ENCODE assay signal across 37 cellular contexts in genomic region chr9:124468061-124468740, GRCh38. TPM values are rescaled to one million over a fixed set of nuclear protein-coding genes. Genes with fewer than 3 reads are reported as not detected.
A peak's percentile ranks its signal among the peaks of the same experiment; 100 is the strongest.
DNase-seq lines count a peak whose midpoint lies in the region; FAIRE-seq and TF ChIP-seq lines count a peak whose summit lies in the region.
"Had no signal": no experiment of that assay in that cellular context is flagged by ENCODE, and none has a peak within 500 bp of the region (broad histone marks: within the 10 kb centered on the region; RNA-seq: fewer than 3 reads in every experiment).

No MANE protein-coding gene starts in this region.

- H3K4me3 Mint-ChIP-seq in neural progenitor cell: no peak overlapping the region
- H3K4me3 Mint-ChIP-seq: activated CD4-positive, alpha-beta memory T cell treated with anti-CD3 and anti-CD28 coated beads, Interleukin-2, amount 10 ng/mL, durations not matched to agents 7 days and 5 days; activated naive CD4-positive, alpha-beta T cell treated with anti-CD3 and anti-CD28 coated beads, Interleukin-2, amount 50 U/mL, for 24 hours; activated T-helper 17 cell treated with anti-CD3 and anti-CD28 coated beads, Interleukin-2, amount 50 U/mL, for 72 hours; T-cell; type B pancreatic cell had no signal

- 90% methylated on average over 16 of the region's 19 CpGs; no CpG with 5 or more reads in 1 of the 2 experiments for WGBS in H1 (ENCODE audit: extremely low coverage in 1 of 2, insufficient coverage in 1 of 2, insufficient read length in 1 of 2, insufficient replicate concordance in 2 of 2, low coverage in 1 of 2, low lambda C conversion rate in 2 of 2, missing lambda C conversion rate in 1 of 2), 2 experiments

- H2BK120ac ChIP-seq in H1 (replicated peaks; ENCODE audit: low read depth, low read length): no peak overlapping the region

- POLR2A ChIA-PET in H1 (lab: Charles Lee; ENCODE audit: partially characterized antibody): no interaction called here

- in situ Hi-C loops in KBM-7 (cut with MboI; ENCODE audit: low pct_unique_long_range_greater_than_20kb, low sequenced_read_pairs): no loop called here

- no peak overlapping the region for H2BK12ac ChIP-seq in H1 (ENCODE audit: low read depth, low read length)

- H3K18ac ChIP-seq in H1 (ENCODE audit: extremely low read depth, low read length): no peak overlapping the region

- no peaks in the 10 kb centered on the region for H3K79me2 ChIP-seq in H1 (ENCODE audit: control insufficient read depth in 1 of 2, insufficient read depth in 2 of 2, low read length in 2 of 2)
- H3K79me2 ChIP-seq in neural progenitor cell (ENCODE audit: low read depth): no peaks in the 10 kb centered on the region

- no peaks in the 10 kb centered on the region for H3F3A ChIP-seq in neural progenitor cell (ENCODE audit: low read depth)

- H2AK5ac ChIP-seq in H1 (ENCODE audit: low read depth, low read length): no peak overlapping the region

- H3K4me1 Mint-ChIP-seq in neural progenitor cell: peaks cover 5% of the 10 kb centered on the region
- H3K4me1 Mint-ChIP-seq: activated CD4-positive, alpha-beta memory T cell treated with anti-CD3 and anti-CD28 coated beads, Interleukin-2, amount 10 ng/mL, durations not matched to agents 7 days and 5 days; activated naive CD4-positive, alpha-beta T cell treated with anti-CD3 and anti-CD28 coated beads, Interleukin-2, amount 50 U/mL, for 24 hours; activated T-helper 17 cell treated with anti-CD3 and anti-CD28 coated beads, Interleukin-2, amount 50 U/mL, for 72 hours; T-cell had no signal

- H3K27ac ChIP-seq in BLaER1: no peak overlapping the region
- no peak overlapping the region for H3K27ac ChIP-seq in H1 (ENCODE audit: low read depth, low read length)
- H3K27ac ChIP-seq in neural progenitor cell: no peak overlapping the region
- H3K27ac ChIP-seq: colonic mucosa, heart left ventricle, Peyer's patch, SJCRH30, skin epidermis had no signal

- H4K20me1 ChIP-seq in BLaER1 (no peaks in the 10 kb centered on the region), H1 (replicated peaks in 1 of 2; ENCODE audit: control insufficient read depth in 1 of 2, insufficient read depth in 2 of 2, low read length in 2 of 2) (no peaks in the 10 kb centered on the region), neural progenitor cell (ENCODE audit: low read depth) (no peaks in the 10 kb centered on the region)

- no peaks in the 10 kb centered on the region for H3K79me1 ChIP-seq in H1 (ENCODE audit: low read depth, low read length)

- no peak overlapping the region for H2BK20ac ChIP-seq in H1 (ENCODE audit: low read length)

- DNase-seq in KBM-7 (peak; percentile 14), H1 (ENCODE audit: low read depth in 1 of 2, low spot score in 2 of 2) (no peak), neural progenitor cell (ENCODE audit: low spot score) (no peak), COLO668 (lab: John Stamatoyannopoulos, UW; ENCODE audit: unreplicated experiment) (no peak), 8988T (no peak)
- no peak for DNase-seq in stimulated activated CD4-positive, alpha-beta T cell treated with anti-CD3 and anti-CD28 coated beads, Interleukin-2, amount 100 ng/mL, for 48 hours
- DNase-seq in activated CD4-positive, alpha-beta T cell treated with anti-CD3 and anti-CD28 coated beads for 48 hours: no peak
- DNase-seq: ACHN; activated CD4-positive, alpha-beta memory T cell treated with anti-CD3 and anti-CD28 coated beads, Interleukin-2, amount 10 ng/mL, durations not matched to agents 7 days and 5 days; activated CD4-positive, CD25-positive, alpha-beta regulatory T cell treated with anti-CD3 and anti-CD28 coated beads, Interleukin-2, amount 50 U/mL, for 72 hours; amygdala; colonic mucosa; DMS79 treated with DMSO at 0.1 percent for 48 hours; effector CD8-positive, alpha-beta T cell; GF-D8; Kasumi-1; NCI-H1092 treated with DMSO at 0.1 percent for 48 hours; NCI-H187 treated with DMSO at 0.1 percent for 48 hours; NCI-H526 treated with DMSO at 0.1 percent for 48 hours; Peyer's patch; retina; SJCRH30; stimulated activated CD8-positive, alpha-beta memory T cell treated with anti-CD3 and anti-CD28 coated beads, Interleukin-4, amount 100 ng/mL, for 48 hours; T-cell had no signal

- no peaks in the 10 kb centered on the region; the same call in 1 of the 2 replicates for H3K23me2 ChIP-seq in H1 (ENCODE audit: low read depth, low read length)

- peak overlapping the region; percentile 67 for H3K27ac Mint-ChIP-seq in neural progenitor cell
- H3K27ac Mint-ChIP-seq: activated CD4-positive, alpha-beta memory T cell treated with anti-CD3 and anti-CD28 coated beads, Interleukin-2, amount 10 ng/mL, durations not matched to agents 7 days and 5 days; activated naive CD4-positive, alpha-beta T cell treated with anti-CD3 and anti-CD28 coated beads, Interleukin-2, amount 50 U/mL, for 24 hours; activated T-helper 17 cell treated with anti-CD3 and anti-CD28 coated beads, Interleukin-2, amount 50 U/mL, for 72 hours; T-cell; type B pancreatic cell had no signal

- peak overlapping the region; percentile 40 for H3K4me2 ChIP-seq in BLaER1
- no peak overlapping the region for H3K4me2 ChIP-seq in H1 (ENCODE audit: insufficient read depth in 1 of 2, low read depth in 2 of 2, low read length in 2 of 2)
- no peak overlapping the region for H3K4me2 ChIP-seq in neural progenitor cell

- no peak overlapping the region for H2AFZ ChIP-seq in H1 (ENCODE audit: low read length)
- no peak overlapping the region for H2AFZ ChIP-seq in neural progenitor cell (replicated peaks)

- no peak overlapping the region for H4K91ac ChIP-seq in H1 (replicated peaks; ENCODE audit: insufficient read length, low read length)

- no peak overlapping the region for H3K4me3 ChIP-seq in BLaER1
- H3K4me3 ChIP-seq in H1 (ENCODE audit: extremely low read depth in 1 of 4, insufficient read depth in 2 of 4, low read depth in 3 of 4, low read length in 4 of 4): no peak overlapping the region
- H3K4me3 ChIP-seq in neural progenitor cell: no peak overlapping the region
- H3K4me3 ChIP-seq: colonic mucosa, heart left ventricle, Peyer's patch, SJCRH30, skin epidermis had no signal

- H4K5ac ChIP-seq in H1 (ENCODE audit: insufficient read length, low read depth, low read length): no peak overlapping the region

- H4K8ac ChIP-seq in H1 (ENCODE audit: extremely low read depth, insufficient read depth, low read length): no peak overlapping the region

- FAIRE-seq in H1 (lab: Jason Lieb, UNC): no peak
- FAIRE-seq: bronchial epithelial cell, GM18507 had no signal

- TF ChIP-seq CTCF in H1 (IDR thresholded peaks at IDR 0.05; ENCODE audit: control extremely low read depth in 1 of 3, insufficient read depth in 1 of 3, low read depth in 1 of 3, low read length in 3 of 3) (no peak), neural progenitor cell (IDR thresholded peaks at IDR 0.05) (no peak)

- no peak overlapping the region for H3K56ac ChIP-seq in H1 (replicated peaks; ENCODE audit: insufficient read length, low read depth, low read length)

- TF ChIP-seq RAD21 in H1 (IDR thresholded peaks at IDR 0.05 in 1 of 2, conservative IDR thresholded peaks at IDR 0.05 in 1 of 2; ENCODE audit: low read depth in 2 of 2, low read length in 2 of 2): no peak

- no peak overlapping the region for H3K23ac ChIP-seq in H1 (ENCODE audit: insufficient read length)

- CTCF ChIA-PET in H1 (lab: Charles Lee; ENCODE audit: partially characterized antibody): interaction anchor here (2.8 kb wide), 1 partner anchor 49 kb away, joined by 8 read pairs; no protein-coding TSS in a partner anchor

- H3K9me3 Mint-ChIP-seq in neural progenitor cell: no peaks in the 10 kb centered on the region
- H3K9me3 Mint-ChIP-seq: activated CD4-positive, alpha-beta memory T cell treated with anti-CD3 and anti-CD28 coated beads, Interleukin-2, amount 10 ng/mL, durations not matched to agents 7 days and 5 days; activated naive CD4-positive, alpha-beta T cell treated with anti-CD3 and anti-CD28 coated beads, Interleukin-2, amount 50 U/mL, for 24 hours; activated T-helper 17 cell treated with anti-CD3 and anti-CD28 coated beads, Interleukin-2, amount 50 U/mL, for 72 hours; type B pancreatic cell had no signal

- H3K4ac ChIP-seq in H1 (replicated peaks; ENCODE audit: insufficient read length, low read depth, low read length): peak overlapping the region; percentile 69

- no peak overlapping the region for H3K9ac ChIP-seq in BLaER1
- H3K9ac ChIP-seq in H1 (replicated peaks in 1 of 4; ENCODE audit: extremely low read depth in 1 of 4, low read depth in 3 of 4, low read length in 3 of 4): no peak overlapping the region
- H3K9ac ChIP-seq in neural progenitor cell: no peak overlapping the region

- no peaks in the 10 kb centered on the region for H3K36me3 ChIP-seq in BLaER1
- no peaks in the 10 kb centered on the region for H3K36me3 ChIP-seq in H1 (ENCODE audit: control insufficient read depth in 2 of 4, insufficient read depth in 4 of 4, low read length in 3 of 4)
- no peaks in the 10 kb centered on the region for H3K36me3 ChIP-seq in neural progenitor cell
- H3K36me3 ChIP-seq: colonic mucosa, heart left ventricle, Peyer's patch, SJCRH30 had no signal

- H2BK15ac ChIP-seq in H1 (ENCODE audit: low read length): no peak overlapping the region

- no peak for TF ChIP-seq EP300 in H1 (IDR thresholded peaks at IDR 0.05; ENCODE audit: borderline replicate concordance in 1 of 2, low read depth in 2 of 2, low read length in 2 of 2)

- H3K9me3 ChIP-seq in BLaER1 (no peaks in the 10 kb centered on the region), H1 (ENCODE audit: insufficient read depth in 2 of 2, low read depth in 1 of 2, low read length in 1 of 2) (no peaks in the 10 kb centered on the region), neural progenitor cell (ENCODE audit: low read depth) (no peaks in the 10 kb centered on the region)
- H3K9me3 ChIP-seq: colonic mucosa, Peyer's patch, SJCRH30 had no signal

- H3K36me3 Mint-ChIP-seq in neural progenitor cell: no peaks in the 10 kb centered on the region
- H3K36me3 Mint-ChIP-seq: activated naive CD4-positive, alpha-beta T cell treated with anti-CD3 and anti-CD28 coated beads, Interleukin-2, amount 50 U/mL, for 24 hours; T-cell; type B pancreatic cell had no signal

- peaks cover 9% of the 10 kb centered on the region for H3K27me3 Mint-ChIP-seq in neural progenitor cell (ENCODE audit: insufficient read depth, low read depth)

- TF ChIP-seq POLR2A in H1 (IDR thresholded peaks at IDR 0.05; ENCODE audit: control extremely low read depth in 1 of 2, low read depth in 2 of 2, low read length in 2 of 2): no peak

- no peak overlapping the region for H2BK5ac ChIP-seq in H1 (ENCODE audit: low read depth, low read length)

- H3K4me1 ChIP-seq in BLaER1 (peaks cover 28% of the 10 kb centered on the region), H1 (replicated peaks in 1 of 4; ENCODE audit: control insufficient read depth in 3 of 4, insufficient read depth in 4 of 4, low read length in 3 of 4) (no peaks in the 10 kb centered on the region), neural progenitor cell (no peaks in the 10 kb centered on the region)
- H3K4me1 ChIP-seq: colonic mucosa, heart left ventricle, Peyer's patch, SJCRH30 had no signal

- H3K27me3 ChIP-seq in BLaER1: no peaks in the 10 kb centered on the region
- H3K27me3 ChIP-seq in H1 (replicated peaks in 1 of 4; ENCODE audit: control insufficient read depth in 3 of 4, extremely low read depth in 1 of 4, insufficient read depth in 3 of 4, low read length in 3 of 4): no peaks in the 10 kb centered on the region; a peak in 1 of 7 replicates
- peaks cover 3% of the 10 kb centered on the region for H3K27me3 ChIP-seq in neural progenitor cell
- H3K27me3 ChIP-seq: colonic mucosa, Peyer's patch had no signal

- no peak overlapping the region for H3K14ac ChIP-seq in H1 (ENCODE audit: insufficient read length)

RNA-seq across cellular contexts. Expression of gene ADGRD2, which starts 17.9 kb away (rescaled TPM):
- 1.1 and 1.4 TPM in 2 replicates for total RNA-seq in H1 (2021; fragmentation: NEBNext Ultra II Directional; extraction: Animal tissue kit (Norgen Biotek cat#: 25700))
- polyA plus RNA-seq in H1 (2011; rRNA removed): 0.41 and 1.2 TPM in 2 replicates
- 0.97 TPM for polyA plus RNA-seq in H1 (2011; cell fraction: cytosol; rRNA removed)
- polyA plus RNA-seq in H1 (2011; cell fraction: nucleus; rRNA removed): 6.4 TPM
- polyA plus RNA-seq in H1 (2012, experiment 1 of 2): 0.18 to 1.4 TPM (median 0.68 TPM) in 4 replicates
- polyA plus RNA-seq in H1 (2012, experiment 2 of 2): 0.13 TPM
- polyA plus RNA-seq in H1 (2013, experiment 1 of 2): 0.36 TPM
- polyA plus RNA-seq in H1 (2013, experiment 2 of 2): 0.42 TPM
- polyA minus RNA-seq in H1 (2011; rRNA and poly(A)+ RNA removed): 0.32 and 2.0 TPM in 2 replicates
- polyA minus RNA-seq in H1 (2011; cell fraction: cytosol; rRNA and poly(A)+ RNA removed): 2.3 TPM
- 4.8 TPM for polyA minus RNA-seq in H1 (2011; cell fraction: nucleus; rRNA and poly(A)+ RNA removed)
- 0.13 and 0.43 TPM in 2 replicates for total RNA-seq in neural progenitor cell (ENCODE audit: low replicate concordance)
- total RNA-seq: activated CD4-positive, alpha-beta memory T cell treated with anti-CD3 and anti-CD28 coated beads, Interleukin-2, amount 10 ng/mL, durations not matched to agents 7 days and 5 days; activated T-helper 17 cell treated with anti-CD3 and anti-CD28 coated beads, Interleukin-2, amount 50 U/mL, for 72 hours; bronchial epithelial cell; colonic mucosa; epithelial cell of proximal tubule; heart left ventricle; myocyte; osteoblast; Peyer's patch; SJCRH30; subcutaneous adipose tissue; T-cell had no signal
- polyA plus RNA-seq: BJ, heart left ventricle had no signal

RNA-seq across cellular contexts. Expression of gene NR5A1, which starts 39.0 kb away (rescaled TPM):
- 0.42 and 0.58 TPM in 2 replicates for total RNA-seq in H1 (2021; fragmentation: NEBNext Ultra II Directional; extraction: Animal tissue kit (Norgen Biotek cat#: 25700))
- polyA plus RNA-seq in H1 (2011; rRNA removed): 0.29 and 0.74 TPM in 2 replicates
- 0.34 TPM for polyA plus RNA-seq in H1 (2011; cell fraction: cytosol; rRNA removed)
- 0.37 TPM for polyA plus RNA-seq in H1 (2011; cell fraction: nucleus; rRNA removed)
- 0.27 to 0.74 TPM (median 0.45 TPM) in 3 of 4 replicates, not detected in the other for polyA plus RNA-seq in H1 (2012, experiment 1 of 2)
- 0.16 TPM for polyA plus RNA-seq in H1 (2012, experiment 2 of 2)
- polyA plus RNA-seq in H1 (2013, experiment 1 of 2): 0.22 TPM
- polyA plus RNA-seq in H1 (2013, experiment 2 of 2): 0.17 TPM
- polyA minus RNA-seq in H1 (2011; rRNA and poly(A)+ RNA removed): 0.47 and 0.90 TPM in 2 replicates
- not detected for polyA minus RNA-seq in H1 (2011; cell fraction: cytosol; rRNA and poly(A)+ RNA removed)
- polyA minus RNA-seq in H1 (2011; cell fraction: nucleus; rRNA and poly(A)+ RNA removed): 0.30 TPM
- total RNA-seq in neural progenitor cell (ENCODE audit: low replicate concordance): 1.0 and 3.3 TPM in 2 replicates
- total RNA-seq: activated CD4-positive, alpha-beta memory T cell treated with anti-CD3 and anti-CD28 coated beads, Interleukin-2, amount 10 ng/mL, durations not matched to agents 7 days and 5 days; activated T-helper 17 cell treated with anti-CD3 and anti-CD28 coated beads, Interleukin-2, amount 50 U/mL, for 72 hours; bronchial epithelial cell; epithelial cell of proximal tubule; heart left ventricle; myocyte; osteoblast; SJCRH30; subcutaneous adipose tissue had no signal
- polyA plus RNA-seq: BJ had no signal

RNA-seq across cellular contexts. Expression of gene PSMB7, which starts 53.0 kb away (rescaled TPM):
- 219 and 222 TPM in 2 replicates for total RNA-seq in H1 (2021; fragmentation: NEBNext Ultra II Directional; extraction: Animal tissue kit (Norgen Biotek cat#: 25700))
- 213 and 357 TPM in 2 replicates for polyA plus RNA-seq in H1 (2011; rRNA removed)
- 297 TPM for polyA plus RNA-seq in H1 (2011; cell fraction: cytosol; rRNA removed)
- polyA plus RNA-seq in H1 (2011; cell fraction: nucleus; rRNA removed): 129 TPM
- 339 to 357 TPM (median 351 TPM) in 4 replicates for polyA plus RNA-seq in H1 (2012, experiment 1 of 2)
- polyA plus RNA-seq in H1 (2012, experiment 2 of 2): 227 TPM
- 173 TPM for polyA plus RNA-seq in H1 (2013, experiment 1 of 2)
- 175 TPM for polyA plus RNA-seq in H1 (2013, experiment 2 of 2)
- 273 and 298 TPM in 2 replicates for polyA minus RNA-seq in H1 (2011; rRNA and poly(A)+ RNA removed)
- polyA minus RNA-seq in H1 (2011; cell fraction: cytosol; rRNA and poly(A)+ RNA removed): 106 TPM
- polyA minus RNA-seq in H1 (2011; cell fraction: nucleus; rRNA and poly(A)+ RNA removed): 89.9 TPM
- 249 and 270 TPM in 2 replicates for total RNA-seq in neural progenitor cell (ENCODE audit: low replicate concordance)
